In the genomic region with DNA sequence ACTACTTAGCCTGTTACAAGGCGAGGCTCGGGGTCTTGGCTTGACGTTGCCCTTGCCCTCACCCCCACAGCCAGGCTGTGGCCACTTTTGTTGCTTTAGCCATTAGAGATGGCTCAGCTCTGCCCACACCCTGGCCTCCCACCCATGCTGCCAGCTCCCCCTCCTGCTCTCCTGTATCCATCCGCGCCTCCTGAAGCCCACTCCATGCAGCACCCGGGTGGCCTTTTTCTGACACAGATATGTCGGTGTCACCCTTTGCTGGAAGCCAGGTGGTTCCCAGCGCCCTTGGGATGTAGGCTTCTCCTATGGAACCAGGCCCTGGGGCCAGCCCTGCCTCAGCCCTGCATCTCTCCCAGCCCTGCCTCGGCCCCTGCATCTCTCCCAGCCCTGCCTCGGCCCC, we compare ENCODE assay signal across 2 cellular contexts.
TF ChIP-seq lines count a peak whose summit lies in the region.

No MANE protein-coding gene starts in this region.

TF ChIP-seq in A549, 52 proteins besides CTCF, POLR2A, EP300 and RAD21:
- TF ChIP-seq HOXB5 (CRISPR knock-in tag; IDR thresholded peaks at IDR 0.05) (no peak), ESRRA (IDR thresholded peaks at IDR 0.05; ENCODE audit: borderline replicate concordance, low read length) (no peak), RFX5 (IDR thresholded peaks at IDR 0.05) (no peak), PHF8 (IDR thresholded peaks at IDR 0.05; ENCODE audit: borderline replicate concordance, low read depth) (no peak), ZFP36 (IDR thresholded peaks at IDR 0.05; ENCODE audit: borderline replicate concordance, partially characterized antibody) (no peak), KDM5A (IDR thresholded peaks at IDR 0.05) (no peak), EHMT2 (IDR thresholded peaks at IDR 0.05; ENCODE audit: low read depth) (no peak)
- TF ChIP-seq, protein P1, sequence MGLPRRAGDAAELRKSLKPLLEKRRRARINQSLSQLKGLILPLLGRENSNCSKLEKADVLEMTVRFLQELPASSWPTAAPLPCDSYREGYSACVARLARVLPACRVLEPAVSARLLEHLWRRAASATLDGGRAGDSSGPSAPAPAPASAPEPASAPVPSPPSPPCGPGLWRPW (IDR thresholded peaks at IDR 0.05) = no peak

TF ChIP-seq in HEK293, 187 proteins besides CTCF, POLR2A, EP300 and RAD21:
- peak; percentile 66 for TF ChIP-seq EGR2 (tag by site-specific recombination; IDR thresholded peaks at IDR 0.05; ENCODE audit: low read depth)
- no peak for TF ChIP-seq FEZF1 (tag by site-specific recombination; IDR thresholded peaks at IDR 0.05)
